Comparison of ENCODE assay signal across 15 cellular contexts in genomic region chr12:6750506-6750905, GRCh38. TPM values are rescaled to one million over a fixed set of nuclear protein-coding genes. Genes with fewer than 3 reads are reported as not detected.
DNase-seq lines count a peak whose midpoint lies in the region; ATAC-seq and TF ChIP-seq lines count a peak whose summit lies in the region.
"Had no signal": no experiment of that assay in that cellular context is flagged by ENCODE, and none has a peak within 500 bp of the region (broad histone marks: within the 10 kb centered on the region; RNA-seq: fewer than 3 reads in every experiment).

No MANE protein-coding gene starts in this region.

- ATAC-seq in SK-N-SH treated with all-trans-retinoic acid at 6 μM for 48 hours (no peak), IMR-90 (ENCODE audit: low read depth) (no peak), GM21423 (IDR thresholded peaks at IDR 0.05; ENCODE audit: unreplicated experiment) (no peak)

- H3K4me1 ChIP-seq in SK-N-SH (ENCODE audit: control insufficient read depth in 1 of 2, insufficient read depth in 2 of 2, low read depth in 1 of 2, low read length in 1 of 2) (peaks cover 14 to 18% of the 10 kb centered on the region in 2 experiments), IMR-90 (ENCODE audit: control insufficient read depth, insufficient read depth, low read length) (peaks cover 7% of the 10 kb centered on the region), adipocyte (ENCODE audit: control insufficient read depth, insufficient read depth, low read length) (peaks cover 27% of the 10 kb centered on the region), mesenchymal stem cell (ENCODE audit: control insufficient read depth, insufficient read depth, low read depth, low read length) (peaks cover 8% of the 10 kb centered on the region)

- H2BK20ac ChIP-seq in IMR-90 (ENCODE audit: low read depth, low read length) = no peak overlapping the region

- peaks cover 12% of the 10 kb centered on the region for H4K20me1 ChIP-seq in SK-N-SH (ENCODE audit: insufficient read depth)
- peaks cover 16% of the 10 kb centered on the region for H4K20me1 ChIP-seq in IMR-90 (ENCODE audit: insufficient read depth, low read length)

- in situ Hi-C loops in IMR-90 (cut with MboI; ENCODE audit: low sequenced_read_pairs) = loop anchor here (5.0 kb wide), 1 partner anchor 77 kb away; the partner anchor contains the start of gene P3H3

- POLR2A ChIA-PET in SK-N-SH (lab: Yijun Ruan, JAX) (no interaction called here), IMR-90 (lab: Charles Lee; ENCODE audit: unreplicated experiment) (no interaction called here)

- H3K27ac ChIP-seq in SK-N-SH (ENCODE audit: low read depth in 2 of 2, low read length in 1 of 2) (no peak overlapping the region), IMR-90 (ENCODE audit: insufficient read depth, low read length) (no peak overlapping the region), mesenchymal stem cell (ENCODE audit: low read length, poor library complexity, severe bottlenecking) (no peak overlapping the region)

- H3K79me1 ChIP-seq in IMR-90 (ENCODE audit: low read depth in 1 of 2, low read length in 2 of 2) (peaks cover 22 to 36% of the 10 kb centered on the region in 2 experiments), mesenchymal stem cell (replicated peaks; ENCODE audit: low read length, poor library complexity, severe bottlenecking) (peaks cover 24% of the 10 kb centered on the region)

- DNase-seq in SK-N-SH (no peak), IMR-90 (no peak), adipocyte (ENCODE audit: low read depth) (no peak), mesenchymal stem cell (no peak), kidney tubule cell (ENCODE audit: low spot score) (no peak), NCI-H2029 treated with DMSO at 0.1 percent for 48 hours (lab: John Stamatoyannopoulos, UW) (no peak)
- DNase-seq: EL, H7, NCI-H1417, NCI-H1930, NCI-H2171 treated with DMSO at 0.1 percent for 48 hours, NCI-H82 had no signal

- no peak overlapping the region for H3K9ac ChIP-seq in SK-N-SH
- H3K9ac ChIP-seq in IMR-90 (ENCODE audit: low read depth, low read length) = no peak overlapping the region
- H3K9ac ChIP-seq in adipocyte (ENCODE audit: low read length) = peak overlapping the region; percentile 98
- peak overlapping the region; percentile 98 for H3K9ac ChIP-seq in mesenchymal stem cell (ENCODE audit: low read length)

- no peak overlapping the region for H2AK9ac ChIP-seq in IMR-90 (replicated peaks; ENCODE audit: low read depth, low read length, poor library complexity)

- no peak overlapping the region for H4K5ac ChIP-seq in IMR-90 (ENCODE audit: low read depth, low read length)

- peaks cover 34% of the 10 kb centered on the region for H3K79me2 ChIP-seq in SK-N-SH (ENCODE audit: insufficient read depth)

- 90% methylated on average over 4 of the region's 4 CpGs for WGBS in SK-N-SH (ENCODE audit: low lambda C conversion rate)
- WGBS in IMR-90 (ENCODE audit: extremely low coverage in 2 of 2, insufficient read length in 1 of 2), 2 experiments = no CpG with 5 or more reads among the region's 4 CpGs
- WGBS in mesenchymal stem cell = 95% methylated on average over 4 of the region's 4 CpGs

- H4K8ac ChIP-seq in IMR-90 (ENCODE audit: low read depth in 2 of 2, low read length in 2 of 2) (no peak overlapping the region), mesenchymal stem cell (ENCODE audit: low read length) (no peak overlapping the region)

- no TSS peak for BruUV-seq in IMR-90 (replicated peaks; lab: Mats Ljungman, UMichigan)

- no peaks in the 10 kb centered on the region for H3K9me2 ChIP-seq in SK-N-SH

- peaks cover 4% of the 10 kb centered on the region for H3K9me1 ChIP-seq in IMR-90 (ENCODE audit: insufficient read depth, low read length)

- no peaks in the 10 kb centered on the region for H3K9me3 ChIP-seq in SK-N-SH
- no peaks in the 10 kb centered on the region for H3K9me3 ChIP-seq in IMR-90 (ENCODE audit: control insufficient read depth, insufficient read depth, low read length)
- no peaks in the 10 kb centered on the region for H3K9me3 ChIP-seq in adipocyte (ENCODE audit: control insufficient read depth, low read length)
- no peaks in the 10 kb centered on the region for H3K9me3 ChIP-seq in mesenchymal stem cell (ENCODE audit: control insufficient read depth, low read length)

- H3K4ac ChIP-seq in IMR-90 (ENCODE audit: low read depth, low read length) = no peak overlapping the region
- H3K4ac ChIP-seq in mesenchymal stem cell (ENCODE audit: low read depth in 1 of 2, low read length in 2 of 2) = peak overlapping the region in 1 of 2 experiments; percentile 25

- CTCF ChIA-PET in SK-N-SH (lab: Yijun Ruan, JAX) = interaction anchor here (4.7 to 12.7 kb wide), 4 partner anchors 16 to 84 kb away, joined by 59 to 343 read pairs (median 163); partner anchors contain the start of genes GPR162, LAG3, P3H3 and PTMS
- CTCF ChIA-PET in IMR-90 (lab: Yijun Ruan, JAX) = no interaction called here

- H3K23ac ChIP-seq in IMR-90 (ENCODE audit: low read depth, low read length) = peak overlapping the region; percentile 10; the same call in 1 of the 2 replicates
- H3K23ac ChIP-seq in mesenchymal stem cell (ENCODE audit: low read length in 2 of 2) = no peak overlapping the region

- H2AFZ ChIP-seq in SK-N-SH (ENCODE audit: low read depth) (no peak overlapping the region), IMR-90 (replicated peaks; ENCODE audit: low read length, poor library complexity) (no peak overlapping the region), mesenchymal stem cell (ENCODE audit: low read depth, low read length) (no peak overlapping the region)

- 0 out of 2 replicates have a peak overlapping the region, but pooled peaks have one; percentile 86 for H3K4me2 ChIP-seq in SK-N-SH
- H3K4me2 ChIP-seq in IMR-90 (ENCODE audit: low read depth, low read length) = no peak overlapping the region
- H3K4me2 ChIP-seq in mesenchymal stem cell (ENCODE audit: low read length, poor library complexity, severe bottlenecking) = no peak overlapping the region

- no peak overlapping the region for H2BK5ac ChIP-seq in IMR-90 (ENCODE audit: low read depth, low read length, poor library complexity, severe bottlenecking)
- no peak overlapping the region for H2BK5ac ChIP-seq in mesenchymal stem cell (ENCODE audit: low read depth, low read length, poor library complexity, severe bottlenecking)

- peaks cover 43 to 52% of the 10 kb centered on the region in 2 experiments for H3K36me3 ChIP-seq in SK-N-SH (replicated peaks in 1 of 2; ENCODE audit: control insufficient read depth in 1 of 2, insufficient read depth in 2 of 2, low read length in 1 of 2)
- peaks cover 55% of the 10 kb centered on the region for H3K36me3 ChIP-seq in IMR-90 (ENCODE audit: control insufficient read depth, insufficient read depth, low read length)
- peaks cover 60% of the 10 kb centered on the region for H3K36me3 ChIP-seq in adipocyte (ENCODE audit: control insufficient read depth, insufficient read depth, low read length, severe bottlenecking)
- H3K36me3 ChIP-seq in mesenchymal stem cell (ENCODE audit: control insufficient read depth in 1 of 2, insufficient read depth in 2 of 2, low read depth in 1 of 2, low read length in 2 of 2) = peaks cover 57 to 64% of the 10 kb centered on the region in 2 experiments

- H3K27me3 ChIP-seq in SK-N-SH (ENCODE audit: insufficient read depth) (no peaks in the 10 kb centered on the region), IMR-90 (ENCODE audit: control insufficient read depth, insufficient read depth, low read length) (no peaks in the 10 kb centered on the region), adipocyte (replicated peaks; ENCODE audit: control insufficient read depth, insufficient read depth, low read length) (no peaks in the 10 kb centered on the region), mesenchymal stem cell (ENCODE audit: control insufficient read depth in 1 of 2, insufficient read depth in 1 of 2, low read length in 2 of 2) (no peaks in the 10 kb centered on the region)

- H3K4me3 ChIP-seq in SK-N-SH (ENCODE audit: low read depth in 2 of 2, low read length in 1 of 2) = no peak overlapping the region
- H3K4me3 ChIP-seq in IMR-90 (ENCODE audit: insufficient read depth, low read depth, low read length) = no peak overlapping the region
- H3K4me3 ChIP-seq in adipocyte (ENCODE audit: low read length) = no peak overlapping the region
- no peak overlapping the region for H3K4me3 ChIP-seq in mesenchymal stem cell (ENCODE audit: insufficient read depth in 1 of 2, low read depth in 1 of 2, low read length in 2 of 2)

- no peak overlapping the region for H2BK12ac ChIP-seq in mesenchymal stem cell (ENCODE audit: low read length in 2 of 2)

- intact Hi-C loops in IMR-90 (cut with micrococcal nuclease) = no loop called here

- no peak for TF ChIP-seq CTCF in SK-N-SH (IDR thresholded peaks at IDR 0.05)
- TF ChIP-seq CTCF in IMR-90 (conservative IDR thresholded peaks at IDR 0.05; ENCODE audit: low read depth, low read length) = no peak

- H3F3A ChIP-seq in SK-N-SH (replicated peaks; ENCODE audit: insufficient read depth) = peaks cover 20% of the 10 kb centered on the region

- no peak overlapping the region for H3K14ac ChIP-seq in IMR-90 (replicated peaks; ENCODE audit: low read depth, low read length)
- H3K14ac ChIP-seq in mesenchymal stem cell (ENCODE audit: low read length in 2 of 2) = no peak overlapping the region

- no peak for TF ChIP-seq RAD21 in SK-N-SH (IDR thresholded peaks at IDR 0.05; ENCODE audit: low read length)
- no peak for TF ChIP-seq RAD21 in IMR-90 (IDR thresholded peaks at IDR 0.05; ENCODE audit: low read length)

- no peak overlapping the region for H2BK15ac ChIP-seq in IMR-90 (ENCODE audit: low read depth, low read length)
- no peak overlapping the region for H2BK15ac ChIP-seq in mesenchymal stem cell (ENCODE audit: low read depth, poor library complexity, severe bottlenecking)

- H2AK5ac ChIP-seq in IMR-90 (ENCODE audit: low read depth, low read length) (no peak overlapping the region), mesenchymal stem cell (ENCODE audit: low read length, severe bottlenecking) (no peak overlapping the region)

- dilution Hi-C loops in IMR-90 (cut with HindIII; ENCODE audit: low sequenced_read_pairs, unreplicated experiment) = no loop called here

- H4K91ac ChIP-seq in IMR-90 (ENCODE audit: insufficient read depth, low read depth, low read length) (no peak overlapping the region), mesenchymal stem cell (ENCODE audit: low read length) (no peak overlapping the region)

- no peak overlapping the region for H2BK120ac ChIP-seq in IMR-90 (ENCODE audit: low read depth, low read length)
- no peak overlapping the region for H2BK120ac ChIP-seq in mesenchymal stem cell (ENCODE audit: low read depth, low read length)

- H3K56ac ChIP-seq in IMR-90 (ENCODE audit: extremely low read depth, insufficient read depth, low read length) = no peak overlapping the region

- TF ChIP-seq EP300 in SK-N-SH (IDR thresholded peaks at IDR 0.05; ENCODE audit: borderline replicate concordance in 1 of 2, low read depth in 1 of 2, low read length in 1 of 2) = no peak

- no peak overlapping the region for H3K18ac ChIP-seq in IMR-90 (ENCODE audit: low read depth, low read length)
- H3K18ac ChIP-seq in mesenchymal stem cell (ENCODE audit: low read depth in 1 of 2, low read length in 2 of 2) = no peak overlapping the region

- no peak for TF ChIP-seq POLR2A in IMR-90 (IDR thresholded peaks at IDR 0.05; ENCODE audit: low read depth, low read length)

RNA-seq across cellular contexts. Expression of gene MLF2, which starts 2.4 kb away (rescaled TPM):
- polyA plus RNA-seq in SK-N-SH (2012; rRNA removed) (535 and 624 TPM in 2 replicates), IMR-90 (2012; rRNA removed) (359 and 403 TPM in 2 replicates)
- 310 and 447 TPM in 2 replicates for polyA plus RNA-seq in SK-N-SH (2012; cell fraction: cytosol; rRNA removed)
- polyA plus RNA-seq in SK-N-SH (2012; cell fraction: nucleus; rRNA removed) = 217 and 351 TPM in 2 replicates
- total RNA-seq in IMR-90 (2012; rRNA removed) = 236 and 244 TPM in 2 replicates
- polyA plus RNA-seq in IMR-90 (2012; cell fraction: cytosol; rRNA removed) = 225 and 535 TPM in 2 replicates
- 257 and 322 TPM in 2 replicates for polyA plus RNA-seq in IMR-90 (2012; cell fraction: nucleus; rRNA removed; ENCODE audit: low replicate concordance)
- polyA plus RNA-seq in mesenchymal stem cell (2013, experiment 1 of 2) = 221 TPM
- polyA plus RNA-seq in mesenchymal stem cell (2013, experiment 2 of 2) = 224 TPM

RNA-seq across cellular contexts. Expression of gene PTMS, which starts 15.7 kb away (rescaled TPM):
- polyA plus RNA-seq in SK-N-SH (2012; rRNA removed) = 391 and 661 TPM in 2 replicates
- 526 and 613 TPM in 2 replicates for polyA plus RNA-seq in SK-N-SH (2012; cell fraction: cytosol; rRNA removed)
- 247 and 291 TPM in 2 replicates for polyA plus RNA-seq in SK-N-SH (2012; cell fraction: nucleus; rRNA removed)
- total RNA-seq in IMR-90 (2012; rRNA removed) = 11.4 and 17.2 TPM in 2 replicates
- 275 and 288 TPM in 2 replicates for polyA plus RNA-seq in IMR-90 (2012; rRNA removed)
- 442 and 548 TPM in 2 replicates for polyA plus RNA-seq in IMR-90 (2012; cell fraction: cytosol; rRNA removed)
- polyA plus RNA-seq in IMR-90 (2012; cell fraction: nucleus; rRNA removed; ENCODE audit: low replicate concordance) = 174 and 202 TPM in 2 replicates
- 525 TPM for polyA plus RNA-seq in mesenchymal stem cell (2013, experiment 1 of 2)
- 500 TPM for polyA plus RNA-seq in mesenchymal stem cell (2013, experiment 2 of 2)

RNA-seq across cellular contexts. Expression of gene LAG3, which starts 21.8 kb away (rescaled TPM):
- polyA plus RNA-seq in SK-N-SH (2012; rRNA removed) (0.72 and 1.1 TPM in 2 replicates), IMR-90 (2012; rRNA removed) (0.41 and 0.66 TPM in 2 replicates)
- polyA plus RNA-seq in SK-N-SH (2012; cell fraction: cytosol; rRNA removed) = 0.14 and 0.21 TPM in 2 replicates
- polyA plus RNA-seq in SK-N-SH (2012; cell fraction: nucleus; rRNA removed) = 7.2 and 9.8 TPM in 2 replicates
- total RNA-seq in IMR-90 (2012; rRNA removed) = not detected in 2 replicates
- 0.05 and 0.09 TPM in 2 replicates for polyA plus RNA-seq in IMR-90 (2012; cell fraction: cytosol; rRNA removed)
- 4.4 and 9.6 TPM in 2 replicates for polyA plus RNA-seq in IMR-90 (2012; cell fraction: nucleus; rRNA removed; ENCODE audit: low replicate concordance)
- polyA plus RNA-seq in mesenchymal stem cell (2013, experiment 1 of 2) = 0.23 TPM
- 0.23 TPM for polyA plus RNA-seq in mesenchymal stem cell (2013, experiment 2 of 2)

RNA-seq across cellular contexts. Expression of gene COPS7A, which starts 26.7 kb away (rescaled TPM):
- polyA plus RNA-seq in SK-N-SH (2012; rRNA removed) (191 and 231 TPM in 2 replicates), IMR-90 (2012; rRNA removed) (135 and 138 TPM in 2 replicates)
- 134 and 163 TPM in 2 replicates for polyA plus RNA-seq in SK-N-SH (2012; cell fraction: cytosol; rRNA removed)
- 340 and 362 TPM in 2 replicates for polyA plus RNA-seq in SK-N-SH (2012; cell fraction: nucleus; rRNA removed)
- 51.4 and 58.8 TPM in 2 replicates for total RNA-seq in IMR-90 (2012; rRNA removed)
- polyA plus RNA-seq in IMR-90 (2012; cell fraction: cytosol; rRNA removed) = 142 and 155 TPM in 2 replicates
- 205 and 256 TPM in 2 replicates for polyA plus RNA-seq in IMR-90 (2012; cell fraction: nucleus; rRNA removed; ENCODE audit: low replicate concordance)
- polyA plus RNA-seq in mesenchymal stem cell (2013, experiment 1 of 2) = 65.6 TPM
- 66.6 TPM for polyA plus RNA-seq in mesenchymal stem cell (2013, experiment 2 of 2)

RNA-seq across cellular contexts. Expression of gene CD4, which starts 38.8 kb away (rescaled TPM):
- polyA plus RNA-seq in SK-N-SH (2012; rRNA removed) = 0.02 TPM in 1 of 2 replicates, not detected in the other
- 0.01 TPM in 2 replicates for polyA plus RNA-seq in SK-N-SH (2012; cell fraction: cytosol; rRNA removed)
- polyA plus RNA-seq in SK-N-SH (2012; cell fraction: nucleus; rRNA removed) = not detected in 2 replicates
- total RNA-seq in IMR-90 (2012; rRNA removed) = 4.2 and 5.7 TPM in 2 replicates
- 15.0 and 15.7 TPM in 2 replicates for polyA plus RNA-seq in IMR-90 (2012; rRNA removed)
- 11.0 and 13.1 TPM in 2 replicates for polyA plus RNA-seq in IMR-90 (2012; cell fraction: cytosol; rRNA removed)
- 10.0 and 11.9 TPM in 2 replicates for polyA plus RNA-seq in IMR-90 (2012; cell fraction: nucleus; rRNA removed; ENCODE audit: low replicate concordance)
- polyA plus RNA-seq in mesenchymal stem cell (2013, experiment 1 of 2) = 1.8 TPM
- 2.1 TPM for polyA plus RNA-seq in mesenchymal stem cell (2013, experiment 2 of 2)
- total RNA-seq: NCI-H460 had no signal

Comparison
In these comparisons a context has a peak if more than half of its experiments do, and no peak if none do; other contexts are left out.
1. H3K9ac ChIP-seq: peak in adipocyte (single experiment) and mesenchymal stem cell (single experiment); none in SK-N-SH (single experiment) and IMR-90 (single experiment).